In genomic region chr17:3989156-3989886, GRCh38 we compare ENCODE assay signal across 29 cellular contexts. TPM values are rescaled to one million over a fixed set of nuclear protein-coding genes. Genes with fewer than 3 reads are reported as not detected.
DNase-seq lines count a peak whose midpoint lies in the region; ATAC-seq and TF ChIP-seq lines count a peak whose summit lies in the region.
"Had no signal": no experiment of that assay in that cellular context is flagged by ENCODE, and none has a peak within 500 bp of the region (broad histone marks: within the 10 kb centered on the region; RNA-seq: fewer than 3 reads in every experiment).

No MANE protein-coding gene starts in this region.

- no peaks in the 10 kb centered on the region for H3K79me2 ChIP-seq in osteoblast (ENCODE audit: insufficient read depth, low read length)

- H3K4me1 ChIP-seq in heart right ventricle = peaks cover 3 to 60% (median 21%) of the 10 kb centered on the region in 9 donors
- peaks cover 13 to 31% (median 27%) of the 10 kb centered on the region in 4 donors for H3K4me1 ChIP-seq in esophagus muscularis mucosa
- peaks cover 12% of the 10 kb centered on the region for H3K4me1 ChIP-seq in osteoblast (ENCODE audit: insufficient read depth, low read length)
- H3K4me1 ChIP-seq in aorta (ENCODE audit: control insufficient read depth in 1 of 2, insufficient read depth in 2 of 2, low read length in 2 of 2) = peaks cover 0 to 2% of the 10 kb centered on the region in 2 donors
- no peaks in the 10 kb centered on the region for H3K4me1 ChIP-seq in foreskin keratinocyte
- H3K4me1 ChIP-seq: colonic mucosa had no signal

- H3K9me3 ChIP-seq in heart right ventricle (peaks cover 0 to 4% (median 0%) of the 10 kb centered on the region in 11 donors), esophagus muscularis mucosa (no peaks in the 10 kb centered on the region), osteoblast (ENCODE audit: low read depth, low read length) (no peaks in the 10 kb centered on the region), aorta (ENCODE audit: control insufficient read depth, low read length) (no peaks in the 10 kb centered on the region)
- H3K9me3 ChIP-seq: colonic mucosa, gastroesophageal sphincter, ovary had no signal

- 82 to 83% methylated on average over 20 of the region's 20 CpGs for WGBS in heart right ventricle, 2 donors
- 93% methylated on average over 15 of the region's 20 CpGs for WGBS in esophagus muscularis mucosa
- 22 to 23% methylated on average over 20 of the region's 20 CpGs for WGBS in aorta, 2 donors

- no peaks in the 10 kb centered on the region for H4K20me1 ChIP-seq in osteoblast (ENCODE audit: insufficient read depth, low read length)

- H3K4me3 ChIP-seq in heart right ventricle = no peak overlapping the region
- no peak overlapping the region for H3K4me3 ChIP-seq in esophagus muscularis mucosa
- H3K4me3 ChIP-seq in osteoblast (ENCODE audit: insufficient read depth, low read length) = no peak overlapping the region
- no peak overlapping the region for H3K4me3 ChIP-seq in aorta (ENCODE audit: low read length in 2 of 2)
- H3K4me3 ChIP-seq: colonic mucosa, gastroesophageal sphincter, lung, ovary, PC-9 had no signal

- TF ChIP-seq POLR2A in esophagus muscularis mucosa (IDR thresholded peaks at IDR 0.05; ENCODE audit: low read depth) = no peak

- ATAC-seq in heart right ventricle = peak in 7 of 8 donors; percentile 36 to 66 (median 53)
- peak; percentile 87 for ATAC-seq in aorta (ENCODE audit: low FRiP score)
- ATAC-seq in GM21447 (IDR thresholded peaks at IDR 0.05; ENCODE audit: unreplicated experiment) = no peak
- ATAC-seq in foreskin keratinocyte = no peak
- ATAC-seq: gastroesophageal sphincter; stimulated activated effector memory CD8-positive, alpha-beta T cell treated with anti-CD3 and anti-CD28 coated beads, Interleukin-12 subunit alpha, Interleukin-12 subunit beta, amount 100 ng/mL, for 72 hours had no signal

- DNase-seq in heart right ventricle (no peak), cardiac septum (ENCODE audit: low spot score) (no peak), esophagus muscularis mucosa (ENCODE audit: extremely low spot score) (no peak), osteoblast (ENCODE audit: insufficient read length, low spot score, missing footprints) (peak; percentile 46), aorta (peak in 1 of 2 donors; percentile 74), foreskin keratinocyte (no peak), substantia nigra (lab: John Stamatoyannopoulos, UW) (no peak)
- DNase-seq: activated CD4-positive, alpha-beta T cell treated with anti-CD3 and anti-CD28 coated beads, Interleukin-2, amount 10 ng/mL, durations not matched to agents 7 days and 5 days; activated naive CD4-positive, alpha-beta T cell treated with anti-CD3 and anti-CD28 coated beads, Interleukin-2, amount 50 U/mL, for 16 hours; activated T-cell treated with anti-CD3 and anti-CD28 coated beads, Interleukin-2, amount 50 U/mL, for 48 hours; AML-193; amygdala; CD4-positive, alpha-beta T cell; colonic mucosa; endodermal cell; NCI-H1048; NCI-H187 treated with DMSO at 0.1 percent for 48 hours; NCI-H524 treated with DMSO at 0.1 percent for 48 hours; PC-9; retina; SHP77; stimulated activated CD4-positive, alpha-beta T cell treated with anti-CD3 and anti-CD28 coated beads, Interleukin-12 subunit alpha, Interleukin-12 subunit beta, amount 100 ng/mL, for 4 hours; stimulated activated CD4-positive, alpha-beta T cell treated with anti-CD3 and anti-CD28 coated beads, Interleukin-4, amount 100 ng/mL, for 1 hour; T1000 had no signal

- H3K4me2 ChIP-seq in osteoblast (ENCODE audit: insufficient read depth, low read length) = no peak overlapping the region
- H3K4me2 ChIP-seq: PC-9 had no signal

- intact Hi-C loops in heart right ventricle (cut with DNase I) = no loop called here
- intact Hi-C loops in cardiac septum (cut with DNase I) = no loop called here
- intact Hi-C loops in esophagus muscularis mucosa (cut with DNase I) = no loop called here
- intact Hi-C loops in aorta (cut with DNase I) = no loop called here

- no peak overlapping the region for H2AFZ ChIP-seq in osteoblast (ENCODE audit: low read length)
- H2AFZ ChIP-seq: PC-9 had no signal

- peak overlapping the region in 8 of 10 donors; percentile 5 to 74 (median 50) for H3K27ac ChIP-seq in heart right ventricle
- H3K27ac ChIP-seq in esophagus muscularis mucosa (replicated peaks in 1 of 4) = peak overlapping the region in 3 of 4 donors; percentile 6 to 32 (median 31)
- no peak overlapping the region for H3K27ac ChIP-seq in osteoblast (ENCODE audit: low read depth, low read length)
- H3K27ac ChIP-seq in aorta (ENCODE audit: low read depth in 1 of 2, low read length in 2 of 2) = peak overlapping the region; percentile 46 to 87
- H3K27ac ChIP-seq in foreskin keratinocyte = no peak overlapping the region
- no peak overlapping the region for H3K27ac ChIP-seq in substantia nigra (ENCODE audit: low read depth, low read length, poor library complexity, severe bottlenecking)
- H3K27ac ChIP-seq: colonic mucosa, PC-9 had no signal

- TF ChIP-seq CTCF in heart right ventricle (IDR thresholded peaks at IDR 0.05) (no peak), esophagus muscularis mucosa (IDR thresholded peaks at IDR 0.05) (no peak), osteoblast (IDR thresholded peaks at IDR 0.05; ENCODE audit: extremely low read depth, low read depth, low read length) (no peak), foreskin keratinocyte (conservative IDR thresholded peaks at IDR 0.05) (no peak)

- no peaks in the 10 kb centered on the region for H3K36me3 ChIP-seq in heart right ventricle
- H3K36me3 ChIP-seq in esophagus muscularis mucosa = no peaks in the 10 kb centered on the region
- no peaks in the 10 kb centered on the region for H3K36me3 ChIP-seq in osteoblast (ENCODE audit: insufficient read depth, low read length)
- H3K36me3 ChIP-seq in aorta (ENCODE audit: control insufficient read depth in 1 of 2, insufficient read depth in 2 of 2, low read length in 1 of 2) = no peaks in the 10 kb centered on the region
- H3K36me3 ChIP-seq: colonic mucosa, gastroesophageal sphincter, ovary had no signal

- peaks cover 0 to 4% (median 0%) of the 10 kb centered on the region in 7 donors for H3K27me3 ChIP-seq in heart right ventricle
- peaks cover 0 to 7% (median 0%) of the 10 kb centered on the region in 4 donors for H3K27me3 ChIP-seq in esophagus muscularis mucosa
- H3K27me3 ChIP-seq in osteoblast (ENCODE audit: insufficient read depth, low read length) = no peaks in the 10 kb centered on the region
- no peaks in the 10 kb centered on the region for H3K27me3 ChIP-seq in aorta (ENCODE audit: control insufficient read depth in 1 of 2, insufficient read depth in 2 of 2, low read length in 1 of 2)
- H3K27me3 ChIP-seq in foreskin keratinocyte = peaks cover 23% of the 10 kb centered on the region
- H3K27me3 ChIP-seq: colonic mucosa, ovary had no signal

- no peak for TF ChIP-seq EP300 in esophagus muscularis mucosa (IDR thresholded peaks at IDR 0.05)

RNA-seq across cellular contexts. Expression of gene ATP2A3, which starts 25.1 kb away (rescaled TPM):
- total RNA-seq in heart right ventricle (10 to 100 TPM in 1 of 10 donors, 1 to 10 TPM in 9; 4.3 to 10.2 (median 5.7) TPM), cardiac septum (8.9 TPM), esophagus muscularis mucosa (10 to 100 TPM; 17.9 to 35.4 (median 24.8) TPM), osteoblast (1.4 and 1.8 TPM in 2 replicates), aorta (10 to 100 TPM; 28.7 to 32.1 TPM), foreskin keratinocyte (0.28 and 0.68 TPM in 2 replicates)
- polyA plus RNA-seq in heart right ventricle (10 to 100 TPM; 10.2 to 11.0 TPM), aorta (10 to 100 TPM in 1 of 2 donors, 1 to 10 TPM in 1; 7.5 to 88.7 TPM), foreskin keratinocyte (0.20 and 0.76 TPM in 2 replicates)

Comparison
In these comparisons a context has a peak if more than half of its experiments do, and no peak if none do; other contexts are left out.
1. ATAC-seq: peak in heart right ventricle (7 of 8) and aorta (single experiment); none in GM21447 (single experiment) and foreskin keratinocyte (single experiment).
2. H3K27ac ChIP-seq: peak in heart right ventricle (8 of 10), esophagus muscularis mucosa (3 of 4) and aorta (2 of 2); none in osteoblast (single experiment), foreskin keratinocyte (single experiment) and substantia nigra (single experiment).